Comparison of ENCODE assay signal across 8 cellular contexts in the genomic region with DNA sequence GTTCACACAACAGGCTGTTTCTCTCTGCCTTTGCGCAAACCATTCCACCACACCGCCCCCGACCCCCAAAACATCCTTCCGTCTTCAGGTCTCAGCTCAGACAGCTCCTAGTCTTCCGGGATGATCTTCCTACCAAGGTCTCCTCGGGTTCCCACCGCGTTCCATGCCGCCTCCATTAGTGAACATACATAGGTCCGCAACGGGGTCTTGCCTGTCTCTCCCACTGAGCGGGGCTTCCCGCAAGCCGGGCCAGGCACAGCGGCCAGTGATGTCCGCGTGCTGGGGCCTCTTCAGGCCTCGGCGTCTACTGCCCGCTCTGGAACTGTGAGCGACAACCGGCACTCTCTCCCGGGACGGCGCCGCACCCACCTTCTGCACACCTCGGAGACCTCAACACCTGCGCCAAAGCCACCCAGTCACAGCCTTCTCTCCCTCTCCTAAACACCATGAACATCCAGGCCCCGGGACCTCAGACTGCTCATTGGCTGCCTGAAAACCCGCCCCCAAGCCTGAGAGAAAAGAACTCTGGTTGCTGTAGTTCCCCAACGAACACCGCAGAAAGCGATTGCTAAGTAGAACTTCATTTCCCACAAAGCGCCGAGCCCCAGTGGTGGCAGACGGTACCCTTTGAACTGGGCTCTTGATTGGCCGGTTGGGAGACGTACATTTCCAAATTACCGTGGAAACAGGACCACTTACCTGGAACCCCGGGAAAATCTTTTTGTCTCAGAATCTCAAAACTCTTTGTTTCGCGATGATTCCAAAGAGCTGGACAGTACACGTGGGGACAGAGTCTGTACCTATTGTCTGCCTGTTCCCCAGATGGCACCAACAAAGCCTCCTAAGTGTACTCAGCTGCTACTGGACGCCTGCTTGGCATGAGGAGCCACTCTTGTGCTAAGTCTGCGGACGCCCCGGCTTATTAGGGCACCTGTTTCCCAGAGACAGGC. TPM values are rescaled to one million over a fixed set of nuclear protein-coding genes. Genes with fewer than 3 reads are reported as not detected.
DNase-seq lines count a peak whose midpoint lies in the region; ATAC-seq and TF ChIP-seq lines count a peak whose summit lies in the region.

No MANE protein-coding gene starts in this region.

- H3K4me1 ChIP-seq in NT2/D1 (ENCODE audit: insufficient read depth, insufficient read length) (no peaks in the 10 kb centered on the region), fibroblast of lung (ENCODE audit: control insufficient read depth, extremely low read depth, insufficient read depth, low read length) (no peaks in the 10 kb centered on the region)

- TF ChIP-seq CTCF in fibroblast of lung (conservative IDR thresholded peaks at IDR 0.05 in 1 of 2, IDR thresholded peaks at IDR 0.05 in 1 of 2; ENCODE audit: low read depth in 1 of 2, low read length in 2 of 2) = no peak

- H4K20me1 ChIP-seq in fibroblast of lung (ENCODE audit: control insufficient read depth, extremely low read depth, insufficient read depth, low read length) = no peaks in the 10 kb centered on the region

- H3K9me3 Mint-ChIP-seq in activated T-cell treated with anti-CD3 and anti-CD28 coated beads, Interleukin-2, amount 50 U/mL, for 4 hours = peaks cover 2% of the 10 kb centered on the region

- no peaks in the 10 kb centered on the region for H3K79me2 ChIP-seq in fibroblast of lung (ENCODE audit: control insufficient read depth, insufficient read depth, low read length)

- H3K36me3 ChIP-seq in NT2/D1 (ENCODE audit: insufficient read depth, insufficient read length, low read length) = peaks cover 34% of the 10 kb centered on the region
- H3K36me3 ChIP-seq in fibroblast of lung (ENCODE audit: control insufficient read depth, insufficient read depth, low read length) = peaks cover 7% of the 10 kb centered on the region

- H2AFZ ChIP-seq in fibroblast of lung (ENCODE audit: low read length) = peak overlapping the region; percentile 59

- peaks cover 17% of the 10 kb centered on the region for H3K4me1 Mint-ChIP-seq in activated T-cell treated with anti-CD3 and anti-CD28 coated beads, Interleukin-2, amount 50 U/mL, for 4 hours (ENCODE audit: low read depth)

- H3K27me3 ChIP-seq in NT2/D1 (ENCODE audit: insufficient read depth, insufficient read length) (no peaks in the 10 kb centered on the region), fibroblast of lung (ENCODE audit: control insufficient read depth, insufficient read depth, low read length) (no peaks in the 10 kb centered on the region)

- no peaks in the 10 kb centered on the region for H3K9me3 ChIP-seq in NT2/D1 (ENCODE audit: insufficient read depth, low read length)
- no peaks in the 10 kb centered on the region for H3K9me3 ChIP-seq in fibroblast of lung (ENCODE audit: control insufficient read depth, insufficient read depth, low read depth, low read length)

- H3K27me3 Mint-ChIP-seq in activated T-cell treated with anti-CD3 and anti-CD28 coated beads, Interleukin-2, amount 50 U/mL, for 4 hours (ENCODE audit: low read depth) = no peaks in the 10 kb centered on the region

- ATAC-seq in GM19395 (IDR thresholded peaks at IDR 0.05; ENCODE audit: unreplicated experiment) = peak; percentile 81
- peak; percentile 73 for ATAC-seq in HG03571 (IDR thresholded peaks at IDR 0.05; ENCODE audit: unreplicated experiment)
- peak; percentile 99 to 100 for ATAC-seq in activated T-cell treated with anti-CD3 and anti-CD28 coated beads, Interleukin-2, amount 50 U/mL, for 4 hours

- H3K4me3 ChIP-seq in NT2/D1 (ENCODE audit: insufficient read length, low read depth) (peak overlapping the region; percentile 62), fibroblast of lung (replicated peaks in 1 of 4; ENCODE audit: control extremely low read depth in 1 of 4, insufficient read depth in 1 of 4, low read depth in 3 of 4, low read length in 4 of 4) (peak overlapping the region; percentile 72 to 86 (median 74))

- H3K9ac ChIP-seq in NT2/D1 (ENCODE audit: insufficient read length, low read depth) = peak overlapping the region; percentile 83
- peak overlapping the region; percentile 59 for H3K9ac ChIP-seq in fibroblast of lung (ENCODE audit: insufficient read depth, low read length)

- no peak overlapping the region for H3K4me3 Mint-ChIP-seq in activated T-cell treated with anti-CD3 and anti-CD28 coated beads, Interleukin-2, amount 50 U/mL, for 4 hours

- peaks cover 19% of the 10 kb centered on the region for H3K36me3 Mint-ChIP-seq in activated T-cell treated with anti-CD3 and anti-CD28 coated beads, Interleukin-2, amount 50 U/mL, for 4 hours (ENCODE audit: insufficient read depth)

- peak overlapping the region; percentile 99 for H3K4me2 ChIP-seq in fibroblast of lung (ENCODE audit: extremely low read depth, insufficient read depth, low read length)

- DNase-seq in C1 segment of cervical spinal cord (lab: John Stamatoyannopoulos, UW) = peak; percentile 35 to 97 (median 86)
- peak; percentile 88 for DNase-seq in NT2/D1 (ENCODE audit: low read depth, low spot score)
- peak; percentile 78 for DNase-seq in activated T-cell treated with anti-CD3 and anti-CD28 coated beads, Interleukin-2, amount 50 U/mL, for 4 hours
- peak; percentile 92 to 93 for DNase-seq in fibroblast of lung (ENCODE audit: low read depth in 2 of 2)
- peak; percentile 92 for DNase-seq in myocyte (ENCODE audit: low read depth)
- DNase-seq in stimulated activated CD8-positive, alpha-beta memory T cell treated with anti-CD3 and anti-CD28 coated beads, Interleukin-7, amount 100 ng/mL, for 24 hours (ENCODE audit: low read depth) = peak; percentile 63

- H3K27ac ChIP-seq in fibroblast of lung (ENCODE audit: insufficient read depth, low read length) = peak overlapping the region; percentile 43

RNA-seq across cellular contexts. Expression of a gene that starts 9.5 kb away (rescaled TPM):
- total RNA-seq in activated T-cell treated with anti-CD3 and anti-CD28 coated beads, Interleukin-2, amount 50 U/mL, for 4 hours = 1 to 10 TPM; 2.8 to 3.2 (median 2.8) TPM
- total RNA-seq in fibroblast of lung (8.5 and 12.2 TPM in 2 replicates), myocyte (0.16 and 0.45 TPM in 2 replicates)
- 7.5 and 7.7 TPM in 2 replicates for polyA plus RNA-seq in fibroblast of lung
- 9.8 and 11.9 TPM in 2 replicates for polyA plus RNA-seq in fibroblast of lung (2012)
- 22.3 and 50.9 TPM in 2 replicates for polyA minus RNA-seq in fibroblast of lung (ENCODE audit: low replicate concordance)
- polyA plus RNA-seq in myocyte (2012) = 0.71 TPM

RNA-seq across cellular contexts. Expression of a gene that starts 21.8 kb away (rescaled TPM):
- 100 to 1,000 TPM; 738 to 880 (median 839) TPM for total RNA-seq in activated T-cell treated with anti-CD3 and anti-CD28 coated beads, Interleukin-2, amount 50 U/mL, for 4 hours
- total RNA-seq in fibroblast of lung = 127 and 137 TPM in 2 replicates
- 177 and 320 TPM in 2 replicates for polyA plus RNA-seq in fibroblast of lung
- polyA plus RNA-seq in fibroblast of lung (2012) = 183 and 284 TPM in 2 replicates
- 591 and 953 TPM in 2 replicates for polyA minus RNA-seq in fibroblast of lung (ENCODE audit: low replicate concordance)
- 21.7 and 26.1 TPM in 2 replicates for total RNA-seq in myocyte
- 77.8 TPM for polyA plus RNA-seq in myocyte (2012)

RNA-seq across cellular contexts. Expression of a gene that starts 45.8 kb away (rescaled TPM):
- total RNA-seq in activated T-cell treated with anti-CD3 and anti-CD28 coated beads, Interleukin-2, amount 50 U/mL, for 4 hours = not detected
- not detected in 2 replicates for total RNA-seq in fibroblast of lung
- polyA plus RNA-seq in fibroblast of lung = not detected in 2 replicates
- not detected in 2 replicates for polyA plus RNA-seq in fibroblast of lung (2012)
- polyA minus RNA-seq in fibroblast of lung (ENCODE audit: low replicate concordance) = not detected in 2 replicates
- total RNA-seq in myocyte = not detected in 2 replicates
- not detected for polyA plus RNA-seq in myocyte (2012)

Comparison
In these comparisons a context has a peak if more than half of its experiments do, and no peak if none do; other contexts are left out.
1. Peak in every context shown above with its lines: DNase-seq, ATAC-seq, H3K4me3 ChIP-seq and H3K27ac ChIP-seq.